1 cellular context compared by ENCODE assay signal in genomic region chr4:75724066-75724866, GRCh38.
A peak's percentile ranks its signal among the peaks of the same experiment; 100 is the strongest.
TF ChIP-seq lines count a peak whose summit lies in the region.

Gene USO1 (plus strand): TSS chr4:75724577. CDS start chr4:75724820, 243 bp downstream.

TF ChIP-seq in HCT116, 20 proteins besides CTCF, POLR2A, EP300 and RAD21 (continued from another document):
- TF ChIP-seq ZBTB33 (IDR thresholded peaks at IDR 0.05; ENCODE audit: extremely low read depth, insufficient replicate concordance, low read length) = no peak
- TF ChIP-seq TCF7L2 (IDR thresholded peaks at IDR 0.05; ENCODE audit: borderline replicate concordance, extremely low read depth, insufficient read depth, insufficient read length) = peak; percentile 44
- TF ChIP-seq MAX (IDR thresholded peaks at IDR 0.05) = peak; percentile 99
